11 cellular contexts compared by ENCODE assay signal in genomic region chr18:69484699-69485396, GRCh38.
DNase-seq lines count a peak whose midpoint lies in the region; ATAC-seq and TF ChIP-seq lines count a peak whose summit lies in the region.
"Had no signal": no experiment of that assay in that cellular context is flagged by ENCODE, and none has a peak within 500 bp of the region (broad histone marks: within the 10 kb centered on the region; RNA-seq: fewer than 3 reads in every experiment).

No MANE protein-coding gene starts in this region.

- no peak overlapping the region for H3K4me3 Mint-ChIP-seq in T-helper 2 cell treated with Interferon-gamma antibody and Interleukin-4, amounts not matched to agents 5 μg/mL and 100 μg/mL, for 36 hours
- H3K4me3 Mint-ChIP-seq: activated naive CD8-positive, alpha-beta T cell treated with anti-CD3 and anti-CD28 coated beads, Interleukin-2, amount 10 ng/mL, durations not matched to agents 7 days and 5 days; B cell had no signal

- no peaks in the 10 kb centered on the region for H3K36me3 Mint-ChIP-seq in T-helper 2 cell treated with Interferon-gamma antibody and Interleukin-4, amounts not matched to agents 5 μg/mL and 100 μg/mL, for 36 hours (ENCODE audit: low read depth)
- H3K36me3 Mint-ChIP-seq: activated naive CD8-positive, alpha-beta T cell treated with anti-CD3 and anti-CD28 coated beads, Interleukin-2, amount 10 ng/mL, durations not matched to agents 7 days and 5 days had no signal

- TF ChIP-seq CTCF in HFF-Myc (IDR thresholded peaks at IDR 0.05; ENCODE audit: low read depth, low read length, missing control alignments): peak; percentile 24

- no peak overlapping the region for H3K4me3 ChIP-seq in HFF-Myc (replicated peaks; ENCODE audit: low read depth, low read length)

- H3K4me1 Mint-ChIP-seq in T-helper 2 cell treated with Interferon-gamma antibody and Interleukin-4, amounts not matched to agents 5 μg/mL and 100 μg/mL, for 36 hours (ENCODE audit: low read depth): no peaks in the 10 kb centered on the region
- H3K4me1 Mint-ChIP-seq: activated naive CD8-positive, alpha-beta T cell treated with anti-CD3 and anti-CD28 coated beads, Interleukin-2, amount 10 ng/mL, durations not matched to agents 7 days and 5 days; B cell had no signal

- no peak overlapping the region for H3K27ac Mint-ChIP-seq in T-helper 2 cell treated with Interferon-gamma antibody and Interleukin-4, amounts not matched to agents 5 μg/mL and 100 μg/mL, for 36 hours
- H3K27ac Mint-ChIP-seq: activated naive CD8-positive, alpha-beta T cell treated with anti-CD3 and anti-CD28 coated beads, Interleukin-2, amount 10 ng/mL, durations not matched to agents 7 days and 5 days; B cell had no signal

- no peaks in the 10 kb centered on the region for H3K9me3 Mint-ChIP-seq in T-helper 2 cell treated with Interferon-gamma antibody and Interleukin-4, amounts not matched to agents 5 μg/mL and 100 μg/mL, for 36 hours
- H3K9me3 Mint-ChIP-seq: activated naive CD8-positive, alpha-beta T cell treated with anti-CD3 and anti-CD28 coated beads, Interleukin-2, amount 10 ng/mL, durations not matched to agents 7 days and 5 days had no signal

- no peaks in the 10 kb centered on the region for H3K27me3 Mint-ChIP-seq in T-helper 2 cell treated with Interferon-gamma antibody and Interleukin-4, amounts not matched to agents 5 μg/mL and 100 μg/mL, for 36 hours (ENCODE audit: low read depth)
- H3K27me3 Mint-ChIP-seq: B cell had no signal

- DNase-seq in AG08395 (ENCODE audit: low spot score) (peak; percentile 36), HFF-Myc (ENCODE audit: extremely low read depth, low read depth) (peak; percentile 6), glomerular endothelial cell (ENCODE audit: extremely low read depth, low read depth, low spot score) (peak; percentile 18), D341Med (ENCODE audit: low spot score) (no peak), midbrain (lab: John Stamatoyannopoulos, UW) (no peak)
- no peak for DNase-seq in T-helper 2 cell treated with Interferon-gamma antibody and Interleukin-4, amounts not matched to agents 5 μg/mL and 100 μg/mL, for 36 hours (ENCODE audit: low spot score)
- DNase-seq: activated naive CD8-positive, alpha-beta T cell treated with anti-CD3 and anti-CD28 coated beads, Interleukin-2, amount 10 ng/mL, durations not matched to agents 7 days and 5 days; effector CD8-positive, alpha-beta T cell had no signal

- ATAC-seq in SK-N-SH treated with all-trans-retinoic acid at 6 μM for 48 hours (peak; percentile 81), HG02870 (IDR thresholded peaks at IDR 0.05; ENCODE audit: unreplicated experiment) (no peak)

TF ChIP-seq in SK-N-SH treated with all-trans-retinoic acid at 6 μM for 48 hours, 23 proteins besides CTCF, POLR2A, EP300 and RAD21:
- TF ChIP-seq TOX (CRISPR knock-in tag; IDR thresholded peaks at IDR 0.05; ENCODE audit: borderline replicate concordance) (no peak), ZC3H10 (CRISPR knock-in tag; IDR thresholded peaks at IDR 0.05) (no peak), ZNF565 (CRISPR knock-in tag; conservative IDR thresholded peaks at IDR 0.05; ENCODE audit: low read depth) (no peak), TCF4 (CRISPR knock-in tag; IDR thresholded peaks at IDR 0.05; ENCODE audit: borderline replicate concordance) (no peak), PATZ1 (CRISPR knock-in tag; IDR thresholded peaks at IDR 0.05; ENCODE audit: borderline replicate concordance) (no peak), ESRRG (CRISPR knock-in tag; IDR thresholded peaks at IDR 0.05) (no peak), TSHZ2 (CRISPR knock-in tag; IDR thresholded peaks at IDR 0.05) (no peak), PPARA (CRISPR knock-in tag; IDR thresholded peaks at IDR 0.05; ENCODE audit: borderline replicate concordance) (no peak), ZFP30 (CRISPR knock-in tag; IDR thresholded peaks at IDR 0.05) (no peak), ARNTL (CRISPR knock-in tag; IDR thresholded peaks at IDR 0.05; ENCODE audit: borderline replicate concordance, low read depth) (no peak), ZNF8 (CRISPR knock-in tag; IDR thresholded peaks at IDR 0.05) (no peak), CSDC2 (CRISPR knock-in tag; IDR thresholded peaks at IDR 0.05) (no peak), RARB (CRISPR knock-in tag; IDR thresholded peaks at IDR 0.05) (no peak), OSR1 (CRISPR knock-in tag; IDR thresholded peaks at IDR 0.05) (no peak), GLIS3 (CRISPR knock-in tag; IDR thresholded peaks at IDR 0.05) (no peak)

Comparison
In these comparisons a context has a peak if more than half of its experiments do, and no peak if none do; other contexts are left out.
1. DNase-seq: peak in AG08395 (single experiment), HFF-Myc (single experiment) and glomerular endothelial cell (single experiment); none in D341Med (single experiment), T-helper 2 cell treated with Interferon-gamma antibody and Interleukin-4, amounts not matched to agents 5 μg/mL and 100 μg/mL, for 36 hours (single experiment) and midbrain (single experiment).